ENCODE assay signal across 20 cellular contexts in the genomic region with DNA sequence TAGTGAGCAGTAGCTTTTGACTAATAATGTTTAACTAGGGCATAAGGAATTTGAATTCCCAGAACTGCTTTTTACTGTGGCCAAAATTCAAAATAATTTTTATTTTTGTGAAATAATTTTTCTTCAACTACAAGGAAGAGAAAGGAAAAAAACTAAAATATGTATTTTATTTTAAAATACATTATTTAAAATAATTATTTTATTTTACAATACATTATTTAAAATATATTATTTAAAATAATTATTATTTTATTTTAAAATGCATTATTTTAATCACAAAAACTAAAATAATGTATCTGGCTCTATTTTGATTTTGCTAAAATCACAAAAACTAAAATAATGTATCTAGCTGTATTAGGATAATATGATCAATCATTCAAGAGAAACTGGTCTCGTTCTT.
DNase-seq lines count a peak whose midpoint lies in the region; ATAC-seq, FAIRE-seq and TF ChIP-seq lines count a peak whose summit lies in the region.
"Had no signal": no experiment of that assay in that cellular context is flagged by ENCODE, and none has a peak within 500 bp of the region (broad histone marks: within the 10 kb centered on the region; RNA-seq: fewer than 3 reads in every experiment).

No MANE protein-coding gene starts in this region.

- CTCF ChIA-PET in A673 (lab: Charles Lee) = no interaction called here
- CTCF ChIA-PET in Caco-2 (lab: Charles Lee) = interaction anchor here (0.5 kb wide), 1 partner anchor 95 kb away, joined by 3 read pairs; no protein-coding TSS in a partner anchor

- peaks cover 2% of the 10 kb centered on the region for H3K36me3 Mint-ChIP-seq in mesothelial cell of epicardium
- H3K36me3 Mint-ChIP-seq in Caco-2 (ENCODE audit: insufficient read depth, unreplicated experiment) = peaks cover 5% of the 10 kb centered on the region
- H3K36me3 Mint-ChIP-seq: CD8-positive, alpha-beta T cell had no signal

- H3K36me3 ChIP-seq in endocrine pancreas (ENCODE audit: control insufficient read depth, insufficient read depth, low read length) (no peaks in the 10 kb centered on the region), A673 (ENCODE audit: insufficient read depth, low read length, poor library complexity, severe bottlenecking) (no peaks in the 10 kb centered on the region), Caco-2 (ENCODE audit: control insufficient read depth, insufficient read depth, low read length) (no peaks in the 10 kb centered on the region), right lobe of liver (no peaks in the 10 kb centered on the region)
- H3K36me3 ChIP-seq: BLaER1 treated with 17β-estradiol and CSF1 and Interleukin-3, amounts not matched to agents 10 nM and 100 nM had no signal

- H3K27ac Mint-ChIP-seq in mesothelial cell of epicardium (peak overlapping the region; percentile 19), Caco-2 (ENCODE audit: unreplicated experiment) (no peak overlapping the region)
- H3K27ac Mint-ChIP-seq: B cell; CD8-positive, alpha-beta T cell; H9 had no signal

- H3K4me1 ChIP-seq in endocrine pancreas (ENCODE audit: control insufficient read depth, insufficient read depth, low read length) = peaks cover 8% of the 10 kb centered on the region
- no peaks in the 10 kb centered on the region for H3K4me1 ChIP-seq in A673 (ENCODE audit: insufficient read depth, low read length, poor library complexity, severe bottlenecking)
- H3K4me1 ChIP-seq in Caco-2 = peaks cover 57% of the 10 kb centered on the region
- peaks cover 0 to 11% (median 0%) of the 10 kb centered on the region in 4 donors for H3K4me1 ChIP-seq in right lobe of liver

- H3K27ac ChIP-seq in A673 (ENCODE audit: low read depth, low read length, poor library complexity, severe bottlenecking) = no peak overlapping the region
- no peak overlapping the region for H3K27ac ChIP-seq in right lobe of liver
- H3K27ac ChIP-seq: 22Rv1; BLaER1 treated with 17β-estradiol and CSF1 and Interleukin-3, amounts not matched to agents 10 nM and 100 nM had no signal

- no peak for TF ChIP-seq POLR2A in right lobe of liver (IDR thresholded peaks at IDR 0.05)

- no TSS peak for BruUV-seq in A673 (replicated peaks; lab: Mats Ljungman, UMichigan)
- no TSS peak for BruUV-seq in Caco-2 (replicated peaks; lab: Mats Ljungman, UMichigan)

- H3K4me1 Mint-ChIP-seq in mesothelial cell of epicardium (peaks cover 48% of the 10 kb centered on the region), Caco-2 (ENCODE audit: low read depth, unreplicated experiment) (peaks cover 44% of the 10 kb centered on the region)
- H3K4me1 Mint-ChIP-seq: B cell, H9 had no signal

- ATAC-seq in right lobe of liver = no peak
- ATAC-seq: CD8-positive, alpha-beta T cell; GM12878; K562 had no signal

- H3K9me3 Mint-ChIP-seq in mesothelial cell of epicardium (peaks cover 4% of the 10 kb centered on the region), Caco-2 (ENCODE audit: unreplicated experiment) (no peaks in the 10 kb centered on the region)
- H3K9me3 Mint-ChIP-seq: CD8-positive, alpha-beta T cell; H9 had no signal

- no peak overlapping the region for H3K9ac ChIP-seq in endocrine pancreas (ENCODE audit: control insufficient read depth, insufficient read depth, low read length)
- H3K9ac ChIP-seq: BLaER1 treated with 17β-estradiol and CSF1 and Interleukin-3, amounts not matched to agents 10 nM and 100 nM had no signal

- H3K4me3 Mint-ChIP-seq in mesothelial cell of epicardium = no peak overlapping the region
- no peak overlapping the region for H3K4me3 Mint-ChIP-seq in Caco-2 (ENCODE audit: unreplicated experiment)
- H3K4me3 Mint-ChIP-seq: B cell; CD8-positive, alpha-beta T cell; H9 had no signal

- H3K9me3 ChIP-seq in endocrine pancreas (ENCODE audit: control insufficient read depth, low read length) = no peaks in the 10 kb centered on the region
- H3K9me3 ChIP-seq in A673 (ENCODE audit: low read depth, low read length, poor library complexity, severe bottlenecking) = no peaks in the 10 kb centered on the region
- H3K9me3 ChIP-seq in Caco-2 = no peaks in the 10 kb centered on the region
- no peaks in the 10 kb centered on the region for H3K9me3 ChIP-seq in right lobe of liver
- H3K9me3 ChIP-seq: BLaER1 treated with 17β-estradiol and CSF1 and Interleukin-3, amounts not matched to agents 10 nM and 100 nM had no signal

- whole genome bisulfite sequencing in right lobe of liver (ENCODE audit: insufficient coverage, low coverage, low lambda C conversion rate, missing lambda C conversion rate) = 74% methylated on average over 1 of the region's 1 CpG

- POLR2A ChIA-PET in A673 (lab: Charles Lee; ENCODE audit: low non-redundant PET) = no interaction called here
- POLR2A ChIA-PET in Caco-2 (lab: Charles Lee) = no interaction called here

- FAIRE-seq in A204.1 (lab: Jason Lieb, UNC) (peak; percentile 96), RCC 7860 (lab: Jason Lieb, UNC) (peak; percentile 78)
- FAIRE-seq: GM12878, H1, HTR-8/SVneo, K562 had no signal

- H3K27me3 Mint-ChIP-seq in mesothelial cell of epicardium (ENCODE audit: low read depth) = no peaks in the 10 kb centered on the region
- no peaks in the 10 kb centered on the region for H3K27me3 Mint-ChIP-seq in Caco-2 (ENCODE audit: insufficient read depth, unreplicated experiment)

- peak overlapping the region; percentile 12 for H3K4me3 ChIP-seq in endocrine pancreas (ENCODE audit: control insufficient read depth, insufficient read depth, low read length)
- H3K4me3 ChIP-seq in A673 (ENCODE audit: low read depth, low read length, poor library complexity, severe bottlenecking) = no peak overlapping the region
- no peak overlapping the region for H3K4me3 ChIP-seq in Caco-2 (ENCODE audit: low read depth, low read length)
- H3K4me3 ChIP-seq in right lobe of liver = no peak overlapping the region
- H3K4me3 ChIP-seq: BLaER1 treated with 17β-estradiol and CSF1 and Interleukin-3, amounts not matched to agents 10 nM and 100 nM; GM12878; K562 had no signal

- H3K27me3 ChIP-seq in endocrine pancreas (ENCODE audit: control insufficient read depth, insufficient read depth, low read length) (no peaks in the 10 kb centered on the region), A673 (replicated peaks; ENCODE audit: insufficient read depth, low read depth, low read length, poor library complexity) (peaks cover 35% of the 10 kb centered on the region), Caco-2 (replicated peaks; ENCODE audit: control insufficient read depth, insufficient read depth, low read length) (no peaks in the 10 kb centered on the region), right lobe of liver (no peaks in the 10 kb centered on the region)
- H3K27me3 ChIP-seq: BLaER1 treated with 17β-estradiol and CSF1 and Interleukin-3, amounts not matched to agents 10 nM and 100 nM had no signal

- intact Hi-C loops in A673 (cut with micrococcal nuclease; ENCODE audit: unreplicated experiment) (no loop called here), Caco-2 (cut with micrococcal nuclease; ENCODE audit: unreplicated experiment) (no loop called here), right lobe of liver (cut with DNase I) (no loop called here)

- no peak for DNase-seq in RCC 7860 (ENCODE audit: low spot score)
- DNase-seq in mesothelial cell of epicardium (ENCODE audit: low spot score in 2 of 2, unreplicated experiment in 2 of 2) = no peak
- no peak for DNase-seq in A673 (ENCODE audit: low spot score)
- DNase-seq in Caco-2 = no peak
- DNase-seq in DMS 273 treated with DMSO at 0.1 percent for 48 hours (lab: John Stamatoyannopoulos, UW) = no peak
- no peak for DNase-seq in right lobe of liver
- DNase-seq: CD8-positive, alpha-beta T cell; COR-L47; DMS79 treated with DMSO at 0.1 percent for 48 hours; H9; IMR-90 had no signal

- TF ChIP-seq CTCF in mesothelial cell of epicardium (IDR thresholded peaks at IDR 0.05; ENCODE audit: unreplicated experiment) (no peak), A673 (conservative IDR thresholded peaks at IDR 0.05; ENCODE audit: low read depth, low read length) (no peak), Caco-2 (IDR thresholded peaks at IDR 0.05; ENCODE audit: insufficient read depth in 1 of 2, low read depth in 1 of 2, low read length in 1 of 2, severe bottlenecking in 1 of 2, unreplicated experiment in 1 of 2) (no peak), right lobe of liver (IDR thresholded peaks at IDR 0.05) (no peak)
